10 cellular contexts compared by ENCODE assay signal in the genomic region with DNA sequence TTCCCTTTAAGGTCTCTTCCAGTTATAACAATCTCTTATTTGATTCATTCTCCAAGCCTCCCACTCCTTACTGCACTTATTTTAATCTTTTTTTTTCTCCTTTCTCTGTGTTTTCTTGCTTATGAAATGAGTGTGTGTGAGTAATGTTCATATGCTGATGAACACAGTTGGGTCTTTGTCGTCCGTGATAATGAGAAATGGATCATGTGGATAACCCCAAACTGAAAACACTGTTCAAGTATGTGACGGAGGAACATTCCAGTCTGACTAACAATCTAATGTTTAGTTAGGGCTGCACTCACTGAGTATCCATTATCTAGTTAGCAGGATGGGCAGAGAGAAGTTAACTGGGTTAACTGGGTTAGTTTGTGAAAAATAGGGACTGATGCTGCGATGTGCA.
DNase-seq lines count a peak whose midpoint lies in the region; ATAC-seq, FAIRE-seq and TF ChIP-seq lines count a peak whose summit lies in the region.
"Had no signal": no experiment of that assay in that cellular context is flagged by ENCODE, and none has a peak within 500 bp of the region (broad histone marks: within the 10 kb centered on the region; RNA-seq: fewer than 3 reads in every experiment).

No MANE protein-coding gene starts in this region.

- H3K9me3 ChIP-seq in K562 (replicated peaks; ENCODE audit: control insufficient read depth, insufficient read depth, low read depth, low read length), result no peaks in the 10 kb centered on the region
- H3K9me3 ChIP-seq in left lung, result no peaks in the 10 kb centered on the region
- H3K9me3 ChIP-seq in upper lobe of right lung, result no peaks in the 10 kb centered on the region
- H3K9me3 ChIP-seq: prostate gland had no signal

- no peak for TF ChIP-seq POLR2A in K562 (conservative IDR thresholded peaks at IDR 0.05)

- TF ChIP-seq CTCF in K562 (IDR thresholded peaks at IDR 0.05 in 2 of 3, conservative IDR thresholded peaks at IDR 0.05 in 1 of 3; ENCODE audit: insufficient read depth in 2 of 3, low read depth in 1 of 3, low read length in 3 of 3) (no peak), left lung (IDR thresholded peaks at IDR 0.05) (no peak), upper lobe of right lung (IDR thresholded peaks at IDR 0.05) (no peak)

- intact Hi-C loops in K562 (cut with micrococcal nuclease) (no loop called here), left lung (cut with DNase I) (no loop called here), upper lobe of right lung (cut with DNase I) (no loop called here), posterior cingulate gyrus (cut with DNase I) (loop anchor here (5.0 kb wide), 1 partner anchor 172 kb away; no protein-coding TSS in a partner anchor)

- H3K9me1 ChIP-seq in K562 (ENCODE audit: control insufficient read depth, insufficient read depth, low read length), result no peaks in the 10 kb centered on the region

- H3K4me3 ChIP-seq in K562 (no peak overlapping the region), left lung (no peak overlapping the region), upper lobe of right lung (no peak overlapping the region)
- H3K4me3 ChIP-seq: prostate gland had no signal

- H3K36me3 ChIP-seq in K562 (ENCODE audit: control insufficient read depth, insufficient read depth, low read length) (no peaks in the 10 kb centered on the region), left lung (no peaks in the 10 kb centered on the region), upper lobe of right lung (no peaks in the 10 kb centered on the region)
- H3K36me3 ChIP-seq: prostate gland had no signal

- no peak for FAIRE-seq in K562 (lab: Jason Lieb, UNC)

- peak; percentile 15 for ATAC-seq in GM18868 (IDR thresholded peaks at IDR 0.05; ENCODE audit: unreplicated experiment)
- ATAC-seq in K562, result no peak
- peak; percentile 34 for ATAC-seq in left lung
- no peak for ATAC-seq in upper lobe of right lung
- no peak for ATAC-seq in esophagus mucosa
- ATAC-seq: effector memory CD8-positive, alpha-beta T cell had no signal

- 15% methylated on average over 4 of the region's 4 CpGs for WGBS in K562 (ENCODE audit: insufficient coverage, low coverage, missing lambda C conversion rate)

- POLR2A ChIA-PET in K562 (lab: Yijun Ruan, JAX), result no interaction called here

- H2AFZ ChIP-seq in K562 (ENCODE audit: low read depth, low read length), result no peak overlapping the region

- CTCF ChIA-PET in K562 (lab: Yijun Ruan, JAX; ENCODE audit: low intra/inter-chr PET ratio), result no interaction called here

- no peak for TF ChIP-seq EP300 in K562 (IDR thresholded peaks at IDR 0.05; ENCODE audit: low read length)

- DNase-seq in AG08395 (ENCODE audit: low spot score) (peak; percentile 61), K562 (ENCODE audit: extremely low read depth in 1 of 4, low spot score in 3 of 4) (no peak), left lung (no peak), upper lobe of right lung (no peak), mucosa of gallbladder (ENCODE audit: low spot score) (no peak), posterior cingulate gyrus (no peak)
- DNase-seq: effector memory CD8-positive, alpha-beta T cell had no signal

- H3K27ac ChIP-seq in K562 (ENCODE audit: extremely low read depth, low read depth, low read length) (no peak overlapping the region), left lung (no peak overlapping the region), upper lobe of right lung (no peak overlapping the region)
- H3K27ac ChIP-seq: prostate gland had no signal

- H3K27me3 ChIP-seq in K562 (ENCODE audit: control insufficient read depth in 2 of 2, insufficient read depth in 2 of 2, low read length in 2 of 2) (no peaks in the 10 kb centered on the region), left lung (no peaks in the 10 kb centered on the region), upper lobe of right lung (no peaks in the 10 kb centered on the region)

- H3K4me2 ChIP-seq in K562 (ENCODE audit: insufficient read depth, low read length), result no peak overlapping the region

- H3K79me2 ChIP-seq in K562 (ENCODE audit: control insufficient read depth, insufficient read depth, low read length), result no peaks in the 10 kb centered on the region

- H3K4me1 ChIP-seq in K562 (replicated peaks in 1 of 2; ENCODE audit: control insufficient read depth in 2 of 2, insufficient read depth in 2 of 2, low read length in 2 of 2) (peaks cover 0 to 4% of the 10 kb centered on the region in 2 experiments; a peak in 2 of 5 replicates), left lung (peaks cover 0 to 5% of the 10 kb centered on the region in 2 donors), upper lobe of right lung (no peaks in the 10 kb centered on the region)
- H3K4me1 ChIP-seq: prostate gland had no signal

- no peak for TF ChIP-seq RAD21 in K562 (CRISPR knock-in tag; conservative IDR thresholded peaks at IDR 0.05 in 1 of 2, IDR thresholded peaks at IDR 0.05 in 1 of 2)

- BruUV-seq in K562 (replicated peaks; lab: Mats Ljungman, UMichigan), result no TSS peak

- H3K9ac ChIP-seq in K562 (ENCODE audit: insufficient read depth in 1 of 2, low read depth in 2 of 2, low read length in 2 of 2), result no peak overlapping the region

- H4K20me1 ChIP-seq in K562 (replicated peaks; ENCODE audit: control insufficient read depth, insufficient read depth, low read length), result no peaks in the 10 kb centered on the region

- in situ Hi-C loops in K562 (cut with MboI), result no loop called here

TF ChIP-seq in K562, 482 proteins besides CTCF, POLR2A, EP300 and RAD21:
- TF ChIP-seq THRB (CRISPR knock-in tag; conservative IDR thresholded peaks at IDR 0.05), result no peak
- TF ChIP-seq, protein P1, sequence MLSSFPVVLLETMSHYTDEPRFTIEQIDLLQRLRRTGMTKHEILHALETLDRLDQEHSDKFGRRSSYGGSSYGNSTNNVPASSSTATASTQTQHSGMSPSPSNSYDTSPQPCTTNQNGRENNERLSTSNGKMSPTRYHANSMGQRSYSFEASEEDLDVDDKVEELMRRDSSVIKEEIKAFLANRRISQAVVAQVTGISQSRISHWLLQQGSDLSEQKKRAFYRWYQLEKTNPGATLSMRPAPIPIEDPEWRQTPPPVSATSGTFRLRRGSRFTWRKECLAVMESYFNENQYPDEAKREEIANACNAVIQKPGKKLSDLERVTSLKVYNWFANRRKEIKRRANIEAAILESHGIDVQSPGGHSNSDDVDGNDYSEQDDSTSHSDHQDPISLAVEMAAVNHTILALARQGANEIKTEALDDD (IDR thresholded peaks at IDR 0.05), result peak; percentile 44; the same call in 1 of the 2 replicates

Comparison
In these comparisons a context has a peak if more than half of its experiments do, and no peak if none do; other contexts are left out.
1. ATAC-seq: peak in GM18868 (single experiment) and left lung (single experiment); none in K562 (single experiment), upper lobe of right lung (single experiment) and esophagus mucosa (single experiment).